ENCODE assay signal across 11 cellular contexts in the genomic region with DNA sequence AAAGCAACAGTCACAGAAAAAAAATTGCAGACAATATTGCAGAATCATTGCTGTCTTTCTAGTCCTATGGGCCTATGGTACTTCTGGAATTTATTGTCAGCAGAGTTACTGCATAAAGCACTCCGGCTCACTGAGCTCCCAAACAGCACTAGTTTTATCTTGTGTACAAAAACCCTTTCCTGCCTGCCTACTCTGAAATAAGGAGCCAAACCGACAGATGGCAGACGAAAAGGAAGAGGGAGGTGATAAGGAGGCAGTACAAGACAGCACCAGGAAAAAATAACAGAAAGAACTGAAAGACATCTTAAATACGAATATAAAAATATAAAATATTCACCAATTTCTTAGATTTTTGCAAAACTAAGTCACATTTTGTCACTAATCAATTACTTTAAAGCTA. TPM values are rescaled to one million over a fixed set of nuclear protein-coding genes. Genes with fewer than 3 reads are reported as not detected.
DNase-seq lines count a peak whose midpoint lies in the region; ATAC-seq and TF ChIP-seq lines count a peak whose summit lies in the region.
"Had no signal": no experiment of that assay in that cellular context is flagged by ENCODE, and none has a peak within 500 bp of the region (broad histone marks: within the 10 kb centered on the region; RNA-seq: fewer than 3 reads in every experiment).

No MANE protein-coding gene starts in this region.

- H3K4me1 ChIP-seq in GM23338 (ENCODE audit: insufficient read depth) (peaks cover 39% of the 10 kb centered on the region), neural progenitor cell (peaks cover 9% of the 10 kb centered on the region), testis (peaks cover 16% of the 10 kb centered on the region)

- no peak overlapping the region for H3K4me2 ChIP-seq in GM23338
- H3K4me2 ChIP-seq in neural progenitor cell, result no peak overlapping the region

- H3K9me2 ChIP-seq in GM23338 (ENCODE audit: insufficient read depth), result no peaks in the 10 kb centered on the region

- H3F3A ChIP-seq in GM23338 (replicated peaks; ENCODE audit: low read depth) (no peaks in the 10 kb centered on the region), neural progenitor cell (ENCODE audit: low read depth) (no peaks in the 10 kb centered on the region)

- H3K27me3 Mint-ChIP-seq in GM23338 (ENCODE audit: insufficient read depth, low read depth, poor library complexity) (no peaks in the 10 kb centered on the region), neural progenitor cell (ENCODE audit: insufficient read depth, low read depth) (no peaks in the 10 kb centered on the region)
- H3K27me3 Mint-ChIP-seq: naive B cell; stimulated activated memory B cell treated with anti-CD40 and anti-IgM and Interleukin-4, amounts not matched to agents 10 μg/mL and 1 μg/mL and 100 μg/mL, for 72 hours had no signal

- H3K79me2 ChIP-seq in GM23338 (replicated peaks; ENCODE audit: insufficient read depth) (peaks cover 85% of the 10 kb centered on the region), neural progenitor cell (ENCODE audit: low read depth) (peaks cover 92% of the 10 kb centered on the region)

- TF ChIP-seq CTCF in GM23338 (conservative IDR thresholded peaks at IDR 0.05; ENCODE audit: low read depth in 2 of 2) (no peak; a peak in 1 of 4 replicates), neural progenitor cell (IDR thresholded peaks at IDR 0.05) (peak; percentile 6), GM10248 (IDR thresholded peaks at IDR 0.05; ENCODE audit: control extremely low read depth, extremely low read depth, low read depth, missing control alignments) (no peak), testis (IDR thresholded peaks at IDR 0.05) (no peak)

- intact Hi-C loops in testis (cut with DNase I; ENCODE audit: low total_unique reads), result no loop called here

- H3K9ac ChIP-seq in neural progenitor cell, result no peak overlapping the region

- no peak overlapping the region for H3K4me3 Mint-ChIP-seq in GM23338
- H3K4me3 Mint-ChIP-seq in neural progenitor cell, result no peak overlapping the region
- H3K4me3 Mint-ChIP-seq: stimulated activated memory B cell treated with anti-CD40 and anti-IgM and Interleukin-4, amounts not matched to agents 10 μg/mL and 1 μg/mL and 100 μg/mL, for 72 hours had no signal

- WGBS in testis, 2 donors, result 27 to 48% methylated on average over 4 of the region's 4 CpGs

- no peaks in the 10 kb centered on the region for H3K36me3 ChIP-seq in GM23338 (ENCODE audit: insufficient read depth)
- no peaks in the 10 kb centered on the region for H3K36me3 ChIP-seq in neural progenitor cell
- no peaks in the 10 kb centered on the region for H3K36me3 ChIP-seq in testis (ENCODE audit: low read depth, missing control alignments)

- CTCF ChIA-PET in GM10248 (lab: Yijun Ruan, JAX), result interaction anchor here (0.6 to 1.5 kb wide), 4 partner anchors 11 to 62 kb away, joined by 3 to 4 read pairs (median 3); no protein-coding TSS in a partner anchor

- no peak for ATAC-seq in GM23338
- ATAC-seq in GM21367 (IDR thresholded peaks at IDR 0.05; ENCODE audit: unreplicated experiment), result no peak
- ATAC-seq: stimulated activated memory B cell treated with anti-CD40 and anti-IgM and Interleukin-4, amounts not matched to agents 10 μg/mL and 1 μg/mL and 100 μg/mL, for 72 hours had no signal

- H4K20me1 ChIP-seq in GM23338 (replicated peaks; ENCODE audit: insufficient read depth), result no peaks in the 10 kb centered on the region
- H4K20me1 ChIP-seq in neural progenitor cell (ENCODE audit: low read depth), result peaks cover 17% of the 10 kb centered on the region

- H3K27ac Mint-ChIP-seq in GM23338, result peak overlapping the region; percentile 90
- no peak overlapping the region for H3K27ac Mint-ChIP-seq in neural progenitor cell
- H3K27ac Mint-ChIP-seq: stimulated activated memory B cell treated with anti-CD40 and anti-IgM and Interleukin-4, amounts not matched to agents 10 μg/mL and 1 μg/mL and 100 μg/mL, for 72 hours had no signal

- 0 out of 2 replicates have a peak overlapping the region, but pooled peaks have one; percentile 71 for H3K27ac ChIP-seq in GM23338 (ENCODE audit: low read depth)
- H3K27ac ChIP-seq in neural progenitor cell, result no peak overlapping the region
- H3K27ac ChIP-seq in testis, result no peak overlapping the region

- no peak for TF ChIP-seq POLR2A in testis (IDR thresholded peaks at IDR 0.05)

- H3K4me3 ChIP-seq in GM23338, result no peak overlapping the region
- no peak overlapping the region for H3K4me3 ChIP-seq in neural progenitor cell
- H3K4me3 ChIP-seq in testis, result no peak overlapping the region

- POLR2A ChIA-PET in GM10248 (lab: Yijun Ruan, JAX), result no interaction called here

- H3K4me1 Mint-ChIP-seq in GM23338 (peaks cover 37% of the 10 kb centered on the region), neural progenitor cell (peaks cover 10% of the 10 kb centered on the region)

- peak; percentile 26 for DNase-seq in GM23338 (ENCODE audit: low spot score)
- DNase-seq in NCI-H82 treated with DMSO at 0.1 percent for 48 hours (lab: John Stamatoyannopoulos, UW; ENCODE audit: unreplicated experiment), result peak; percentile 34
- DNase-seq in dermis blood vessel endothelial cell, result peak; percentile 66
- peak; percentile 12 for DNase-seq in neural progenitor cell (ENCODE audit: low spot score)
- no peak for DNase-seq in GM10248 (ENCODE audit: extremely low spot score)
- DNase-seq in testis, result no peak
- DNase-seq: activated T-cell treated with anti-CD3 and anti-CD28 coated beads, Interleukin-2, amount 50 U/mL, for 48 hours; naive B cell; stimulated activated CD4-positive, alpha-beta T cell treated with anti-CD3 and anti-CD28 coated beads, Interleukin-15, amount 100 ng/mL, for 24 hours had no signal

- H3K9me3 Mint-ChIP-seq in GM23338, result peaks cover 4% of the 10 kb centered on the region; the same call in 1 of the 3 replicates
- H3K9me3 Mint-ChIP-seq in neural progenitor cell, result peaks cover 3% of the 10 kb centered on the region
- H3K9me3 Mint-ChIP-seq: stimulated activated memory B cell treated with anti-CD40 and anti-IgM and Interleukin-4, amounts not matched to agents 10 μg/mL and 1 μg/mL and 100 μg/mL, for 72 hours had no signal

- H3K27me3 ChIP-seq in GM23338 (ENCODE audit: insufficient read depth) (no peaks in the 10 kb centered on the region), neural progenitor cell (no peaks in the 10 kb centered on the region), testis (no peaks in the 10 kb centered on the region)

- H3K36me3 Mint-ChIP-seq in GM23338 (ENCODE audit: low read depth), result 0 out of 3 replicates have a peak, but pooled peaks cover 6% of the 10 kb centered on the region
- H3K36me3 Mint-ChIP-seq in neural progenitor cell, result no peaks in the 10 kb centered on the region
- H3K36me3 Mint-ChIP-seq: naive B cell had no signal

- H2AFZ ChIP-seq in GM23338, result no peak overlapping the region
- H2AFZ ChIP-seq in neural progenitor cell (replicated peaks), result no peak overlapping the region

- H3K9me3 ChIP-seq in neural progenitor cell (ENCODE audit: low read depth), result no peaks in the 10 kb centered on the region
- no peaks in the 10 kb centered on the region for H3K9me3 ChIP-seq in testis

TF ChIP-seq in GM23338, 12 proteins besides CTCF, POLR2A, EP300 and RAD21 (continues in another document):
- TF ChIP-seq JUNB (IDR thresholded peaks at IDR 0.05; ENCODE audit: unreplicated experiment) (no peak), EZH2phosphoT487 (IDR thresholded peaks at IDR 0.05; ENCODE audit: unreplicated experiment) (no peak), STAT1 (IDR thresholded peaks at IDR 0.05; ENCODE audit: unreplicated experiment) (no peak)
- TF ChIP-seq, protein P1, sequence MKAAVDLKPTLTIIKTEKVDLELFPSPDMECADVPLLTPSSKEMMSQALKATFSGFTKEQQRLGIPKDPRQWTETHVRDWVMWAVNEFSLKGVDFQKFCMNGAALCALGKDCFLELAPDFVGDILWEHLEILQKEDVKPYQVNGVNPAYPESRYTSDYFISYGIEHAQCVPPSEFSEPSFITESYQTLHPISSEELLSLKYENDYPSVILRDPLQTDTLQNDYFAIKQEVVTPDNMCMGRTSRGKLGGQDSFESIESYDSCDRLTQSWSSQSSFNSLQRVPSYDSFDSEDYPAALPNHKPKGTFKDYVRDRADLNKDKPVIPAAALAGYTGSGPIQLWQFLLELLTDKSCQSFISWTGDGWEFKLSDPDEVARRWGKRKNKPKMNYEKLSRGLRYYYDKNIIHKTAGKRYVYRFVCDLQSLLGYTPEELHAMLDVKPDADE (IDR thresholded peaks at IDR 0.05), result no peak
- TF ChIP-seq, protein P2, sequence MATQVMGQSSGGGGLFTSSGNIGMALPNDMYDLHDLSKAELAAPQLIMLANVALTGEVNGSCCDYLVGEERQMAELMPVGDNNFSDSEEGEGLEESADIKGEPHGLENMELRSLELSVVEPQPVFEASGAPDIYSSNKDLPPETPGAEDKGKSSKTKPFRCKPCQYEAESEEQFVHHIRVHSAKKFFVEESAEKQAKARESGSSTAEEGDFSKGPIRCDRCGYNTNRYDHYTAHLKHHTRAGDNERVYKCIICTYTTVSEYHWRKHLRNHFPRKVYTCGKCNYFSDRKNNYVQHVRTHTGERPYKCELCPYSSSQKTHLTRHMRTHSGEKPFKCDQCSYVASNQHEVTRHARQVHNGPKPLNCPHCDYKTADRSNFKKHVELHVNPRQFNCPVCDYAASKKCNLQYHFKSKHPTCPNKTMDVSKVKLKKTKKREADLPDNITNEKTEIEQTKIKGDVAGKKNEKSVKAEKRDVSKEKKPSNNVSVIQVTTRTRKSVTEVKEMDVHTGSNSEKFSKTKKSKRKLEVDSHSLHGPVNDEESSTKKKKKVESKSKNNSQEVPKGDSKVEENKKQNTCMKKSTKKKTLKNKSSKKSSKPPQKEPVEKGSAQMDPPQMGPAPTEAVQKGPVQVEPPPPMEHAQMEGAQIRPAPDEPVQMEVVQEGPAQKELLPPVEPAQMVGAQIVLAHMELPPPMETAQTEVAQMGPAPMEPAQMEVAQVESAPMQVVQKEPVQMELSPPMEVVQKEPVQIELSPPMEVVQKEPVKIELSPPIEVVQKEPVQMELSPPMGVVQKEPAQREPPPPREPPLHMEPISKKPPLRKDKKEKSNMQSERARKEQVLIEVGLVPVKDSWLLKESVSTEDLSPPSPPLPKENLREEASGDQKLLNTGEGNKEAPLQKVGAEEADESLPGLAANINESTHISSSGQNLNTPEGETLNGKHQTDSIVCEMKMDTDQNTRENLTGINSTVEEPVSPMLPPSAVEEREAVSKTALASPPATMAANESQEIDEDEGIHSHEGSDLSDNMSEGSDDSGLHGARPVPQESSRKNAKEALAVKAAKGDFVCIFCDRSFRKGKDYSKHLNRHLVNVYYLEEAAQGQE (IDR thresholded peaks at IDR 0.05; ENCODE audit: unreplicated experiment), result no peak

RNA-seq across cellular contexts. Expression of a gene that starts 15.6 kb away (rescaled TPM):
- total RNA-seq in GM23338 (2014; rRNA removed; shearing (Covaris generic)), result 78.7 and 79.4 TPM in 2 replicates
- polyA plus RNA-seq in GM23338 (2016; fragmentation: Nextera tagmentation; extraction: Ambion mirVana) (20.3 and 25.9 TPM in 2 replicates), testis (ENCODE audit: insufficient read depth, low read depth, low replicate concordance) (73.2 TPM)
- total RNA-seq in dermis blood vessel endothelial cell (327 and 331 TPM in 2 replicates), neural progenitor cell (ENCODE audit: low replicate concordance) (55.0 and 75.0 TPM in 2 replicates), testis (100 to 1,000 TPM; 165 to 196 TPM)

Comparison
In these comparisons a context has a peak if more than half of its experiments do, and no peak if none do; other contexts are left out.
1. DNase-seq: peak in GM23338 (single experiment), NCI-H82 treated with DMSO at 0.1 percent for 48 hours (single experiment), dermis blood vessel endothelial cell (single experiment) and neural progenitor cell (single experiment); none in GM10248 (single experiment) and testis (single experiment).